In the genomic region with DNA sequence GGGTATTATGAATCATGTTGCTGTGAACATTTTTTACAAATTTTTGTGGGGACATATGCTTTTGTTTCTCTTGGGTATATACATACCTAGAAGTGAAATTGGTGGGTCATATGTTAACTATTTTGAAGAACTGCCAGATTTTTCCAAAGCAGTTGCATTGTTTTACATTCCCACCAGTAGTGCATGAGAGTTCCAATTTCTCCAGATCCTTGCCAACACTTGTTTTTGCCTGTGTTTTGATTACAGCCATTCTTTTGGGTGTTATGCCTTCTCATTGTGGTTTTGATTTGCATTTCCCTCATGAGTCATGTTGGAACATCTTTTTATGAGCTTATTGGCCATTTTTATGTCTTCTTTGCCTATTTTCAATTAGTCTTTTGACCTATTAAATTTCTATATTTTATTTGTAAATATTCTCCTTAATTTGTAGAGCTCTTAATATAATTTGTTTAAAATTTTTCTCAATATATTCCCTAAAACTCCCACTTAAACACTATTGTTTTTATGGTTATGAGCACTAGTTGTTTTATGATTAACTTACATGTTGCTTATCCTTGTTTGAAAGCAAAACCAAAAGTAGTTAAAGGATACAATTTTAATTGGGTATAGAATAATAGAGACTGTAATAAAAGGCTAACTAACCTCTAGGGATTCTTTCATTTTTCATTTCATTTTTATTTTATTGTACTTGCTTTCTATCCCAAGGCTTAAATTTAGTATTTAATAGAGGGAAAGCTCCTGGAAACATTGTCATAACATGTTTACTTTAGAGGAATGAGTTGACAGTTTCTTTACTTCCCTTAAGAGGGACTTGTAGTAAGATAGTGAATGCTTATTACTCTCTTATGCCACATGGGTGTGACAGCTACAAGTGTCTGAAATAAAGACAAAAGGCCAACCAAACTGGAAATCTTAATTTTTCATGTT, we compare ENCODE assay signal across 1 cellular context.
TF ChIP-seq lines count a peak whose summit lies in the region.

No MANE protein-coding gene starts in this region.

TF ChIP-seq in HCT116, 20 proteins besides CTCF, POLR2A, EP300 and RAD21 (continued from another document):
- TF ChIP-seq, protein P1, sequence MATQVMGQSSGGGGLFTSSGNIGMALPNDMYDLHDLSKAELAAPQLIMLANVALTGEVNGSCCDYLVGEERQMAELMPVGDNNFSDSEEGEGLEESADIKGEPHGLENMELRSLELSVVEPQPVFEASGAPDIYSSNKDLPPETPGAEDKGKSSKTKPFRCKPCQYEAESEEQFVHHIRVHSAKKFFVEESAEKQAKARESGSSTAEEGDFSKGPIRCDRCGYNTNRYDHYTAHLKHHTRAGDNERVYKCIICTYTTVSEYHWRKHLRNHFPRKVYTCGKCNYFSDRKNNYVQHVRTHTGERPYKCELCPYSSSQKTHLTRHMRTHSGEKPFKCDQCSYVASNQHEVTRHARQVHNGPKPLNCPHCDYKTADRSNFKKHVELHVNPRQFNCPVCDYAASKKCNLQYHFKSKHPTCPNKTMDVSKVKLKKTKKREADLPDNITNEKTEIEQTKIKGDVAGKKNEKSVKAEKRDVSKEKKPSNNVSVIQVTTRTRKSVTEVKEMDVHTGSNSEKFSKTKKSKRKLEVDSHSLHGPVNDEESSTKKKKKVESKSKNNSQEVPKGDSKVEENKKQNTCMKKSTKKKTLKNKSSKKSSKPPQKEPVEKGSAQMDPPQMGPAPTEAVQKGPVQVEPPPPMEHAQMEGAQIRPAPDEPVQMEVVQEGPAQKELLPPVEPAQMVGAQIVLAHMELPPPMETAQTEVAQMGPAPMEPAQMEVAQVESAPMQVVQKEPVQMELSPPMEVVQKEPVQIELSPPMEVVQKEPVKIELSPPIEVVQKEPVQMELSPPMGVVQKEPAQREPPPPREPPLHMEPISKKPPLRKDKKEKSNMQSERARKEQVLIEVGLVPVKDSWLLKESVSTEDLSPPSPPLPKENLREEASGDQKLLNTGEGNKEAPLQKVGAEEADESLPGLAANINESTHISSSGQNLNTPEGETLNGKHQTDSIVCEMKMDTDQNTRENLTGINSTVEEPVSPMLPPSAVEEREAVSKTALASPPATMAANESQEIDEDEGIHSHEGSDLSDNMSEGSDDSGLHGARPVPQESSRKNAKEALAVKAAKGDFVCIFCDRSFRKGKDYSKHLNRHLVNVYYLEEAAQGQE (IDR thresholded peaks at IDR 0.05; ENCODE audit: low read depth): no peak
TF ChIP-seq in HCT116: peak in this region for 0.
